Comparison of ENCODE assay signal across 17 cellular contexts in genomic region chr7:78265486-78265885, GRCh38.
DNase-seq lines count a peak whose midpoint lies in the region; ATAC-seq and TF ChIP-seq lines count a peak whose summit lies in the region.
"Had no signal": no experiment of that assay in that cellular context is flagged by ENCODE, and none has a peak within 500 bp of the region (broad histone marks: within the 10 kb centered on the region; RNA-seq: fewer than 3 reads in every experiment).

No MANE protein-coding gene starts in this region.

- BruUV-seq in OCI-LY7 (replicated peaks; lab: Mats Ljungman, UMichigan) = no TSS peak

- no peak overlapping the region for H2AFZ ChIP-seq in GM23338
- peak overlapping the region; percentile 37 for H2AFZ ChIP-seq in MM.1S (ENCODE audit: low read length)
- H2AFZ ChIP-seq in OCI-LY7 (ENCODE audit: low read length) = peak overlapping the region; percentile 59

- peaks cover 5% of the 10 kb centered on the region; the same call in 2 of the 3 replicates for H3K9me3 Mint-ChIP-seq in GM23338
- H3K9me3 Mint-ChIP-seq: CD4-positive, alpha-beta T cell had no signal

- no peaks in the 10 kb centered on the region for H3K36me3 Mint-ChIP-seq in GM23338 (ENCODE audit: low read depth)
- H3K36me3 Mint-ChIP-seq: CD8-positive, alpha-beta T cell had no signal

- CTCF ChIA-PET in OCI-LY7 (lab: Charles Lee; ENCODE audit: unreplicated experiment) (no interaction called here), RWPE1 (lab: Yijun Ruan, JAX) (no interaction called here)

- peaks cover 3% of the 10 kb centered on the region; the same call in 1 of the 2 replicates for H3K9me2 ChIP-seq in GM23338 (ENCODE audit: insufficient read depth)
- no peaks in the 10 kb centered on the region for H3K9me2 ChIP-seq in MM.1S (replicated peaks; ENCODE audit: insufficient read depth, low read length)
- H3K9me2 ChIP-seq in OCI-LY7 (ENCODE audit: insufficient read depth, low read length) = no peaks in the 10 kb centered on the region

- no peak for ATAC-seq in GM23338
- ATAC-seq: A549; CD8-positive, alpha-beta T cell had no signal

- H3F3A ChIP-seq in GM23338 (replicated peaks; ENCODE audit: low read depth) (no peaks in the 10 kb centered on the region), MM.1S (ENCODE audit: insufficient read depth, low read length) (peaks cover 20% of the 10 kb centered on the region)

- H3K9ac ChIP-seq in MM.1S (ENCODE audit: low read length) = peak overlapping the region; percentile 33; the same call in 1 of the 2 replicates
- H3K9ac ChIP-seq: BLaER1 treated with 17β-estradiol and CSF1 and Interleukin-3, amounts not matched to agents 10 nM and 100 nM had no signal

- H3K27ac ChIP-seq in GM23338 (ENCODE audit: low read depth) (no peak overlapping the region), MM.1S (ENCODE audit: low read length) (peak overlapping the region; percentile 79), OCI-LY7 (ENCODE audit: low read depth, low read length, poor library complexity, severe bottlenecking) (no peak overlapping the region), esophagus squamous epithelium (no peak overlapping the region), RWPE1 (no peak overlapping the region)
- H3K27ac ChIP-seq: 22Rv1; A549; BLaER1 treated with 17β-estradiol and CSF1 and Interleukin-3, amounts not matched to agents 10 nM and 100 nM; C4-2B had no signal

- WGBS in esophagus squamous epithelium, 2 donors = 82 to 88% methylated on average over 4 of the region's 4 CpGs

- H3K9me3 ChIP-seq in MM.1S (replicated peaks; ENCODE audit: insufficient read depth, low read length) (no peaks in the 10 kb centered on the region), OCI-LY7 (ENCODE audit: low read length) (no peaks in the 10 kb centered on the region), esophagus squamous epithelium (no peaks in the 10 kb centered on the region)
- H3K9me3 ChIP-seq: A549; BLaER1 treated with 17β-estradiol and CSF1 and Interleukin-3, amounts not matched to agents 10 nM and 100 nM; Caco-2 had no signal

- H3K4me3 ChIP-seq in GM23338 = no peak overlapping the region
- peak overlapping the region; percentile 37 for H3K4me3 ChIP-seq in MM.1S (ENCODE audit: low read length)
- H3K4me3 ChIP-seq in OCI-LY7 (ENCODE audit: low read depth, low read length, poor library complexity, severe bottlenecking) = no peak overlapping the region
- H3K4me3 ChIP-seq in esophagus squamous epithelium = no peak overlapping the region
- H3K4me3 ChIP-seq: A549; BLaER1 treated with 17β-estradiol and CSF1 and Interleukin-3, amounts not matched to agents 10 nM and 100 nM had no signal

- H3K4me2 ChIP-seq in GM23338 (no peak overlapping the region), MM.1S (ENCODE audit: low read depth, low read length) (peak overlapping the region; percentile 76), OCI-LY7 (ENCODE audit: low read length) (peak overlapping the region; percentile 64)
- H3K4me2 ChIP-seq: A549; BLaER1 treated with 17β-estradiol and CSF1 and Interleukin-3, amounts not matched to agents 10 nM and 100 nM had no signal

- H3K4me1 ChIP-seq in GM23338 (ENCODE audit: insufficient read depth) (no peaks in the 10 kb centered on the region; the same call in 1 of the 2 replicates), MM.1S (ENCODE audit: low read length) (peaks cover 29% of the 10 kb centered on the region), OCI-LY7 (ENCODE audit: insufficient read depth, low read length, poor library complexity, severe bottlenecking) (peaks cover 46% of the 10 kb centered on the region), esophagus squamous epithelium (no peaks in the 10 kb centered on the region)
- H3K4me1 ChIP-seq: A549, Caco-2 had no signal

- no peak overlapping the region for H3K4me3 Mint-ChIP-seq in GM23338
- H3K4me3 Mint-ChIP-seq: B cell; CD4-positive, alpha-beta T cell; CD8-positive, alpha-beta T cell had no signal

- H4K20me1 ChIP-seq in GM23338 (replicated peaks; ENCODE audit: insufficient read depth) = no peaks in the 10 kb centered on the region
- no peaks in the 10 kb centered on the region for H4K20me1 ChIP-seq in MM.1S (ENCODE audit: insufficient read depth, low read length)
- H4K20me1 ChIP-seq in OCI-LY7 (ENCODE audit: insufficient read depth, low read length) = no peaks in the 10 kb centered on the region
- H4K20me1 ChIP-seq: BLaER1 treated with 17β-estradiol and CSF1 and Interleukin-3, amounts not matched to agents 10 nM and 100 nM had no signal

- H3K4me1 Mint-ChIP-seq in GM23338 = peaks cover 16% of the 10 kb centered on the region
- H3K4me1 Mint-ChIP-seq: B cell had no signal

- POLR2A ChIA-PET in OCI-LY7 (lab: Charles Lee) = interaction anchor here (0.9 to 1.6 kb wide), 5 partner anchors 8 to 41 kb away, joined by 3 to 4 read pairs (median 3); no protein-coding TSS in a partner anchor
- POLR2A ChIA-PET in RWPE1 (lab: Yijun Ruan, JAX; ENCODE audit: low non-redundant PET) = no interaction called here

- no peak for TF ChIP-seq CTCF in GM23338 (conservative IDR thresholded peaks at IDR 0.05; ENCODE audit: low read depth in 2 of 2)
- TF ChIP-seq CTCF in MM.1S (IDR thresholded peaks at IDR 0.05; ENCODE audit: low read length) = no peak
- TF ChIP-seq CTCF in OCI-LY7 (conservative IDR thresholded peaks at IDR 0.05; ENCODE audit: low read length) = no peak
- no peak for TF ChIP-seq CTCF in esophagus squamous epithelium (IDR thresholded peaks at IDR 0.05)
- TF ChIP-seq CTCF in RWPE1 (conservative IDR thresholded peaks at IDR 0.05; ENCODE audit: low read depth) = no peak

- no peak for DNase-seq in GM23338 (ENCODE audit: low spot score)
- peak; percentile 73 for DNase-seq in MM.1S
- peak; percentile 20 for DNase-seq in OCI-LY7 (ENCODE audit: low spot score)
- DNase-seq in esophagus squamous epithelium (lab: John Stamatoyannopoulos, UW) = no peak
- DNase-seq in RWPE1 (ENCODE audit: low spot score) = no peak
- DNase-seq: AML-193; Caco-2; Calu3; CD4-positive, alpha-beta T cell; CD8-positive, alpha-beta T cell; DMS79 treated with DMSO at 0.1 percent for 48 hours; GF-D8 had no signal

- no peaks in the 10 kb centered on the region for H3K79me2 ChIP-seq in GM23338 (replicated peaks; ENCODE audit: insufficient read depth)
- no peaks in the 10 kb centered on the region for H3K79me2 ChIP-seq in MM.1S (ENCODE audit: low read length)
- no peaks in the 10 kb centered on the region for H3K79me2 ChIP-seq in OCI-LY7 (ENCODE audit: insufficient read depth, low read depth, low read length)

- peak overlapping the region; percentile 77; the same call in 1 of the 2 replicates for H3K27ac Mint-ChIP-seq in GM23338
- H3K27ac Mint-ChIP-seq: B cell; CD4-positive, alpha-beta T cell; CD8-positive, alpha-beta T cell had no signal

- H3K36me3 ChIP-seq in GM23338 (ENCODE audit: insufficient read depth) (no peaks in the 10 kb centered on the region), MM.1S (replicated peaks; ENCODE audit: insufficient read depth, low read length) (no peaks in the 10 kb centered on the region), OCI-LY7 (ENCODE audit: insufficient read depth, low read length) (no peaks in the 10 kb centered on the region), esophagus squamous epithelium (no peaks in the 10 kb centered on the region)
- H3K36me3 ChIP-seq: BLaER1 treated with 17β-estradiol and CSF1 and Interleukin-3, amounts not matched to agents 10 nM and 100 nM had no signal

- H3K27me3 Mint-ChIP-seq in GM23338 (ENCODE audit: insufficient read depth, low read depth, poor library complexity) = peaks cover 3% of the 10 kb centered on the region
- H3K27me3 Mint-ChIP-seq: B cell had no signal

- no peak for TF ChIP-seq POLR2A in esophagus squamous epithelium (IDR thresholded peaks at IDR 0.05)

- intact Hi-C loops in OCI-LY7 (cut with micrococcal nuclease; ENCODE audit: unreplicated experiment) = no loop called here
- intact Hi-C loops in esophagus squamous epithelium (cut with DNase I) = no loop called here

- H3K27me3 ChIP-seq in GM23338 (ENCODE audit: insufficient read depth) (no peaks in the 10 kb centered on the region), MM.1S (replicated peaks; ENCODE audit: insufficient read depth, low read length) (no peaks in the 10 kb centered on the region), esophagus squamous epithelium (no peaks in the 10 kb centered on the region)
- H3K27me3 ChIP-seq: BLaER1 treated with 17β-estradiol and CSF1 and Interleukin-3, amounts not matched to agents 10 nM and 100 nM had no signal

TF ChIP-seq in GM23338, 12 proteins besides CTCF, POLR2A, EP300 and RAD21 (continues in another document):
- TF ChIP-seq CREB1 (CRISPR knock-in tag; IDR thresholded peaks at IDR 0.05; ENCODE audit: low read depth) = no peak
- TF ChIP-seq, protein P1, sequence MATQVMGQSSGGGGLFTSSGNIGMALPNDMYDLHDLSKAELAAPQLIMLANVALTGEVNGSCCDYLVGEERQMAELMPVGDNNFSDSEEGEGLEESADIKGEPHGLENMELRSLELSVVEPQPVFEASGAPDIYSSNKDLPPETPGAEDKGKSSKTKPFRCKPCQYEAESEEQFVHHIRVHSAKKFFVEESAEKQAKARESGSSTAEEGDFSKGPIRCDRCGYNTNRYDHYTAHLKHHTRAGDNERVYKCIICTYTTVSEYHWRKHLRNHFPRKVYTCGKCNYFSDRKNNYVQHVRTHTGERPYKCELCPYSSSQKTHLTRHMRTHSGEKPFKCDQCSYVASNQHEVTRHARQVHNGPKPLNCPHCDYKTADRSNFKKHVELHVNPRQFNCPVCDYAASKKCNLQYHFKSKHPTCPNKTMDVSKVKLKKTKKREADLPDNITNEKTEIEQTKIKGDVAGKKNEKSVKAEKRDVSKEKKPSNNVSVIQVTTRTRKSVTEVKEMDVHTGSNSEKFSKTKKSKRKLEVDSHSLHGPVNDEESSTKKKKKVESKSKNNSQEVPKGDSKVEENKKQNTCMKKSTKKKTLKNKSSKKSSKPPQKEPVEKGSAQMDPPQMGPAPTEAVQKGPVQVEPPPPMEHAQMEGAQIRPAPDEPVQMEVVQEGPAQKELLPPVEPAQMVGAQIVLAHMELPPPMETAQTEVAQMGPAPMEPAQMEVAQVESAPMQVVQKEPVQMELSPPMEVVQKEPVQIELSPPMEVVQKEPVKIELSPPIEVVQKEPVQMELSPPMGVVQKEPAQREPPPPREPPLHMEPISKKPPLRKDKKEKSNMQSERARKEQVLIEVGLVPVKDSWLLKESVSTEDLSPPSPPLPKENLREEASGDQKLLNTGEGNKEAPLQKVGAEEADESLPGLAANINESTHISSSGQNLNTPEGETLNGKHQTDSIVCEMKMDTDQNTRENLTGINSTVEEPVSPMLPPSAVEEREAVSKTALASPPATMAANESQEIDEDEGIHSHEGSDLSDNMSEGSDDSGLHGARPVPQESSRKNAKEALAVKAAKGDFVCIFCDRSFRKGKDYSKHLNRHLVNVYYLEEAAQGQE (IDR thresholded peaks at IDR 0.05; ENCODE audit: unreplicated experiment) = no peak
- TF ChIP-seq JUNB (IDR thresholded peaks at IDR 0.05; ENCODE audit: unreplicated experiment) = no peak
- TF ChIP-seq EZH2phosphoT487 (IDR thresholded peaks at IDR 0.05; ENCODE audit: unreplicated experiment) = no peak
- no peak for TF ChIP-seq ZNF114 (CRISPR knock-in tag; IDR thresholded peaks at IDR 0.05)
- TF ChIP-seq NANOG (IDR thresholded peaks at IDR 0.05; ENCODE audit: borderline replicate concordance) = no peak

Comparison
In these comparisons a context has a peak if more than half of its experiments do, and no peak if none do; other contexts are left out.
1. DNase-seq: peak in MM.1S (single experiment) and OCI-LY7 (single experiment); none in GM23338 (single experiment), esophagus squamous epithelium (single experiment) and RWPE1 (single experiment).